ENCODE assay signal across 1 cellular context in genomic region chr12:30977124-30977523, GRCh38.
A peak's percentile ranks its signal among the peaks of the same experiment; 100 is the strongest.
TF ChIP-seq lines count a peak whose summit lies in the region.

No MANE protein-coding gene starts in this region.

TF ChIP-seq in HEK293, 187 proteins besides CTCF, POLR2A, EP300 and RAD21 (continued from another document):
- TF ChIP-seq ZFHX2 (tag by site-specific recombination; conservative IDR thresholded peaks at IDR 0.05) (peak; percentile 97), ZNF37A (tag by site-specific recombination; IDR thresholded peaks at IDR 0.05) (no peak), ZBTB20 (tag by site-specific recombination; IDR thresholded peaks at IDR 0.05) (no peak), ELK4 (IDR thresholded peaks at IDR 0.05; ENCODE audit: borderline replicate concordance, low read depth, low read length) (no peak), ZNF324 (tag by site-specific recombination; IDR thresholded peaks at IDR 0.05) (no peak), EGR2 (tag by site-specific recombination; IDR thresholded peaks at IDR 0.05; ENCODE audit: low read depth) (peak; percentile 94), SP2 (tag by site-specific recombination; IDR thresholded peaks at IDR 0.05) (no peak), ZNF394 (tag by site-specific recombination; IDR thresholded peaks at IDR 0.05; ENCODE audit: borderline replicate concordance) (no peak), ZNF274 (IDR thresholded peaks at IDR 0.05; ENCODE audit: low read length) (no peak), ZNF274 (tag by site-specific recombination; IDR thresholded peaks at IDR 0.05; ENCODE audit: borderline replicate concordance) (no peak), SCRT2 (tag by site-specific recombination; IDR thresholded peaks at IDR 0.05) (no peak)
